Comparison of ENCODE assay signal across 2 cellular contexts in genomic region chr1:18130356-18130755, GRCh38.
TF ChIP-seq lines count a peak whose summit lies in the region.

No MANE protein-coding gene starts in this region.

TF ChIP-seq in HepG2, 621 proteins besides CTCF, POLR2A, EP300 and RAD21:
- TF ChIP-seq ZBTB43 (CRISPR knock-in tag; conservative IDR thresholded peaks at IDR 0.05) (no peak), ZNF629 (CRISPR knock-in tag; conservative IDR thresholded peaks at IDR 0.05) (peak; percentile 56)

TF ChIP-seq in H1, 55 proteins besides CTCF, POLR2A, EP300 and RAD21:
- TF ChIP-seq POU5F1 (IDR thresholded peaks at IDR 0.05; ENCODE audit: low read depth, low read length) (no peak), KDM1A (IDR thresholded peaks at IDR 0.05; ENCODE audit: borderline replicate concordance, low read length) (0 out of 2 replicates have a peak, but pooled peaks have one; percentile 34)
